Comparison of ENCODE assay signal across 33 cellular contexts in genomic region chr11:40337118-40337517, GRCh38.
A peak's percentile ranks its signal among the peaks of the same experiment; 100 is the strongest.
DNase-seq lines count a peak whose midpoint lies in the region; ATAC-seq, FAIRE-seq and TF ChIP-seq lines count a peak whose summit lies in the region.
"Had no signal": no experiment of that assay in that cellular context is flagged by ENCODE, and none has a peak within 500 bp of the region (broad histone marks: within the 10 kb centered on the region; RNA-seq: fewer than 3 reads in every experiment).

No MANE protein-coding gene starts in this region.

- H2AFZ ChIP-seq in GM23338, result 0 out of 2 replicates have a peak overlapping the region, but pooled peaks have one; percentile 20
- no peak overlapping the region for H2AFZ ChIP-seq in OCI-LY7 (ENCODE audit: low read length)

- BruUV-seq in OCI-LY7 (replicated peaks; lab: Mats Ljungman, UMichigan), result no TSS peak

- ATAC-seq in GM23338, result no peak
- ATAC-seq: activated CD8-positive, alpha-beta memory T cell treated with anti-CD3 and anti-CD28 coated beads, Interleukin-2, amount 10 ng/mL, durations not matched to agents 7 days and 5 days; GM12878; K562; left ventricle myocardium superior; naive thymus-derived CD4-positive, alpha-beta T cell; stimulated activated naive CD8-positive, alpha-beta T cell treated with anti-CD3 and anti-CD28 coated beads, Interleukin-15, amount 100 ng/mL, for 72 hours had no signal

- POLR2A ChIA-PET in OCI-LY7 (lab: Charles Lee), result interaction anchor here (0.6 kb wide), 3 partner anchors 23 to 1956 kb away, joined by 3 to 5 read pairs (median 3); no protein-coding TSS in a partner anchor

- H3K27ac ChIP-seq in GM23338 (ENCODE audit: low read depth), result no peak overlapping the region
- H3K27ac ChIP-seq in brain microvascular endothelial cell, result no peak overlapping the region
- H3K27ac ChIP-seq in OCI-LY7 (ENCODE audit: low read depth, low read length, poor library complexity, severe bottlenecking), result no peak overlapping the region
- H3K27ac ChIP-seq: dorsolateral prefrontal cortex, skin epidermis, uterus had no signal

- H3K9me2 ChIP-seq in GM23338 (ENCODE audit: insufficient read depth) (no peaks in the 10 kb centered on the region), OCI-LY7 (ENCODE audit: insufficient read depth, low read length) (no peaks in the 10 kb centered on the region)

- H3K36me3 Mint-ChIP-seq in GM23338 (ENCODE audit: low read depth) (no peaks in the 10 kb centered on the region), neural crest cell (ENCODE audit: low read depth) (no peaks in the 10 kb centered on the region)
- H3K36me3 Mint-ChIP-seq: activated CD8-positive, alpha-beta memory T cell treated with anti-CD3 and anti-CD28 coated beads, Interleukin-2, amount 10 ng/mL, durations not matched to agents 7 days and 5 days; activated naive CD4-positive, alpha-beta T cell treated with anti-CD3 and anti-CD28 coated beads, Interleukin-2, amount 10 ng/mL, durations not matched to agents 7 days and 5 days; naive thymus-derived CD4-positive, alpha-beta T cell had no signal

- no peak overlapping the region for H3K4me3 Mint-ChIP-seq in GM23338
- no peak overlapping the region for H3K4me3 Mint-ChIP-seq in neural crest cell
- H3K4me3 Mint-ChIP-seq: activated CD4-positive, alpha-beta T cell treated with anti-CD3 and anti-CD28 coated beads, Interleukin-2, amount 10 ng/mL, durations not matched to agents 7 days and 5 days; activated CD8-positive, alpha-beta memory T cell treated with anti-CD3 and anti-CD28 coated beads, Interleukin-2, amount 10 ng/mL, durations not matched to agents 7 days and 5 days; activated naive CD4-positive, alpha-beta T cell treated with anti-CD3 and anti-CD28 coated beads, Interleukin-2, amount 10 ng/mL, durations not matched to agents 7 days and 5 days; activated T-helper 1 cell treated with anti-CD3 and anti-CD28 coated beads, Interleukin-12 subunit alpha, Interleukin-12 subunit beta, Interleukin-2, Interleukin-4 antibody, amounts not matched to agents 30 ng/mL and 10 ng/mL and 1 ng/mL, durations not matched to agents 14 hours and 24 hours and 36 hours; central memory CD8-positive, alpha-beta T cell; naive thymus-derived CD4-positive, alpha-beta T cell; stimulated activated naive CD8-positive, alpha-beta T cell treated with anti-CD3 and anti-CD28 coated beads, Interleukin-15, amount 100 ng/mL, for 72 hours had no signal

- CTCF ChIA-PET in OCI-LY7 (lab: Charles Lee; ENCODE audit: unreplicated experiment), result no interaction called here

- H3F3A ChIP-seq in GM23338 (replicated peaks; ENCODE audit: low read depth), result no peaks in the 10 kb centered on the region

- H3K79me2 ChIP-seq in GM23338 (replicated peaks; ENCODE audit: insufficient read depth), result no peaks in the 10 kb centered on the region
- no peaks in the 10 kb centered on the region for H3K79me2 ChIP-seq in OCI-LY7 (ENCODE audit: insufficient read depth, low read depth, low read length)

- no peak overlapping the region for H3K27ac Mint-ChIP-seq in GM23338
- H3K27ac Mint-ChIP-seq in neural crest cell (ENCODE audit: unreplicated experiment), result peak overlapping the region; percentile 54
- H3K27ac Mint-ChIP-seq: activated CD4-positive, alpha-beta T cell treated with anti-CD3 and anti-CD28 coated beads, Interleukin-2, amount 10 ng/mL, durations not matched to agents 7 days and 5 days; activated CD8-positive, alpha-beta memory T cell treated with anti-CD3 and anti-CD28 coated beads, Interleukin-2, amount 10 ng/mL, durations not matched to agents 7 days and 5 days; activated naive CD4-positive, alpha-beta T cell treated with anti-CD3 and anti-CD28 coated beads, Interleukin-2, amount 10 ng/mL, durations not matched to agents 7 days and 5 days; activated T-helper 1 cell treated with anti-CD3 and anti-CD28 coated beads, Interleukin-12 subunit alpha, Interleukin-12 subunit beta, Interleukin-2, Interleukin-4 antibody, amounts not matched to agents 30 ng/mL and 10 ng/mL and 1 ng/mL, durations not matched to agents 14 hours and 24 hours and 36 hours; naive thymus-derived CD4-positive, alpha-beta T cell; stimulated activated naive CD8-positive, alpha-beta T cell treated with anti-CD3 and anti-CD28 coated beads, Interleukin-15, amount 100 ng/mL, for 72 hours had no signal

- H3K9me3 Mint-ChIP-seq in GM23338, result no peaks in the 10 kb centered on the region
- peaks cover 4% of the 10 kb centered on the region for H3K9me3 Mint-ChIP-seq in neural crest cell

- H3K9me3 ChIP-seq in OCI-LY7 (ENCODE audit: low read length), result no peaks in the 10 kb centered on the region
- H3K9me3 ChIP-seq: uterus had no signal

- H3K4me2 ChIP-seq in GM23338 (no peak overlapping the region), OCI-LY7 (ENCODE audit: low read length) (no peak overlapping the region)

- H3K4me1 Mint-ChIP-seq in GM23338 (peaks cover 6% of the 10 kb centered on the region; the same call in 2 of the 3 replicates), neural crest cell (no peaks in the 10 kb centered on the region)
- H3K4me1 Mint-ChIP-seq: activated CD4-positive, alpha-beta T cell treated with anti-CD3 and anti-CD28 coated beads, Interleukin-2, amount 10 ng/mL, durations not matched to agents 7 days and 5 days; activated CD8-positive, alpha-beta memory T cell treated with anti-CD3 and anti-CD28 coated beads, Interleukin-2, amount 10 ng/mL, durations not matched to agents 7 days and 5 days; activated naive CD4-positive, alpha-beta T cell treated with anti-CD3 and anti-CD28 coated beads, Interleukin-2, amount 10 ng/mL, durations not matched to agents 7 days and 5 days; central memory CD8-positive, alpha-beta T cell; naive thymus-derived CD4-positive, alpha-beta T cell; stimulated activated naive CD8-positive, alpha-beta T cell treated with anti-CD3 and anti-CD28 coated beads, Interleukin-15, amount 100 ng/mL, for 72 hours had no signal

- TF ChIP-seq CTCF in GM23338 (conservative IDR thresholded peaks at IDR 0.05; ENCODE audit: low read depth in 2 of 2), result no peak
- TF ChIP-seq CTCF in brain microvascular endothelial cell (IDR thresholded peaks at IDR 0.05; ENCODE audit: low read depth, low read length, missing control alignments), result no peak
- no peak for TF ChIP-seq CTCF in neural crest cell (conservative IDR thresholded peaks at IDR 0.05)
- TF ChIP-seq CTCF in OCI-LY7 (conservative IDR thresholded peaks at IDR 0.05; ENCODE audit: low read length), result no peak

- no peaks in the 10 kb centered on the region for H3K36me3 ChIP-seq in GM23338 (ENCODE audit: insufficient read depth)
- H3K36me3 ChIP-seq in brain microvascular endothelial cell (replicated peaks), result no peaks in the 10 kb centered on the region
- no peaks in the 10 kb centered on the region for H3K36me3 ChIP-seq in OCI-LY7 (ENCODE audit: insufficient read depth, low read length)
- H3K36me3 ChIP-seq: uterus had no signal

- no peaks in the 10 kb centered on the region for H3K27me3 ChIP-seq in GM23338 (ENCODE audit: insufficient read depth)
- H3K27me3 ChIP-seq in brain microvascular endothelial cell (replicated peaks), result no peaks in the 10 kb centered on the region
- H3K27me3 ChIP-seq: dorsolateral prefrontal cortex, uterus had no signal

- H4K20me1 ChIP-seq in GM23338 (replicated peaks; ENCODE audit: insufficient read depth) (no peaks in the 10 kb centered on the region), OCI-LY7 (ENCODE audit: insufficient read depth, low read length) (no peaks in the 10 kb centered on the region)

- H3K4me1 ChIP-seq in GM23338 (ENCODE audit: insufficient read depth) (no peaks in the 10 kb centered on the region), OCI-LY7 (ENCODE audit: insufficient read depth, low read length, poor library complexity, severe bottlenecking) (no peaks in the 10 kb centered on the region)
- H3K4me1 ChIP-seq: uterus had no signal

- intact Hi-C loops in OCI-LY7 (cut with micrococcal nuclease; ENCODE audit: unreplicated experiment), result no loop called here

- FAIRE-seq in RCC 7860 (lab: Jason Lieb, UNC), result no peak
- FAIRE-seq: GM12878, H1, K562 had no signal

- H3K4me3 ChIP-seq in GM23338 (no peak overlapping the region), brain microvascular endothelial cell (ENCODE audit: low read depth, low read length) (no peak overlapping the region), OCI-LY7 (ENCODE audit: low read depth, low read length, poor library complexity, severe bottlenecking) (no peak overlapping the region)
- H3K4me3 ChIP-seq: dorsolateral prefrontal cortex, GM12878, K562, skin epidermis, uterus had no signal

- in situ Hi-C loops in brain microvascular endothelial cell (cut with HindIII; ENCODE audit: low pct_ligation_motif_present, low sequenced_read_pairs), result no loop called here

- DNase-seq in GM23338 (ENCODE audit: low spot score) (no peak), RPMI7951 (ENCODE audit: low read depth) (peak; percentile 23), brain microvascular endothelial cell (peak; percentile 7), neural crest cell (ENCODE audit: low read depth, low spot score) (no peak), RCC 7860 (ENCODE audit: low spot score) (no peak), OCI-LY7 (ENCODE audit: low spot score) (no peak), NAMALWA (ENCODE audit: low spot score) (no peak)
- no peak for DNase-seq in activated effector memory CD4-positive, alpha-beta T cell treated with Interleukin-2 at 50 U/mL for 16 hours
- DNase-seq: activated CD4-positive, alpha-beta T cell treated with anti-CD3 and anti-CD28 coated beads, Interleukin-2, amount 10 ng/mL, durations not matched to agents 7 days and 5 days; activated CD8-positive, alpha-beta memory T cell treated with anti-CD3 and anti-CD28 coated beads, Interleukin-2, amount 10 ng/mL, durations not matched to agents 7 days and 5 days; activated naive CD4-positive, alpha-beta T cell treated with anti-CD3 and anti-CD28 coated beads, Interleukin-2, amount 10 ng/mL, durations not matched to agents 7 days and 5 days; C1 segment of cervical spinal cord; DND-41; dorsolateral prefrontal cortex; islet precursor cell; left ventricle myocardium superior; midbrain; naive thymus-derived CD4-positive, alpha-beta T cell; NCI-H2081; NCI-H774; nucleus accumbens; Right ventricle myocardium superior; stimulated activated CD8-positive, alpha-beta memory T cell treated with anti-CD3 and anti-CD28 coated beads, Interleukin-4, amount 100 ng/mL, for 48 hours; stimulated activated naive CD8-positive, alpha-beta T cell treated with anti-CD3 and anti-CD28 coated beads, Interleukin-15, amount 100 ng/mL, for 72 hours; SW 1271; T1000; uterus had no signal

- peaks cover 6% of the 10 kb centered on the region for H3K27me3 Mint-ChIP-seq in GM23338 (ENCODE audit: insufficient read depth, low read depth, poor library complexity)
- no peaks in the 10 kb centered on the region for H3K27me3 Mint-ChIP-seq in neural crest cell (ENCODE audit: low read depth)
- H3K27me3 Mint-ChIP-seq: activated CD4-positive, alpha-beta T cell treated with anti-CD3 and anti-CD28 coated beads, Interleukin-2, amount 10 ng/mL, durations not matched to agents 7 days and 5 days; activated CD8-positive, alpha-beta memory T cell treated with anti-CD3 and anti-CD28 coated beads, Interleukin-2, amount 10 ng/mL, durations not matched to agents 7 days and 5 days; activated naive CD4-positive, alpha-beta T cell treated with anti-CD3 and anti-CD28 coated beads, Interleukin-2, amount 10 ng/mL, durations not matched to agents 7 days and 5 days; central memory CD8-positive, alpha-beta T cell; naive thymus-derived CD4-positive, alpha-beta T cell; stimulated activated naive CD8-positive, alpha-beta T cell treated with anti-CD3 and anti-CD28 coated beads, Interleukin-15, amount 100 ng/mL, for 72 hours had no signal

Comparison
In these comparisons a context has a peak if more than half of its experiments do, and no peak if none do; other contexts are left out.
1. DNase-seq: peak in RPMI7951 (single experiment) and brain microvascular endothelial cell (single experiment); none in GM23338 (single experiment), neural crest cell (single experiment), RCC 7860 (single experiment), OCI-LY7 (single experiment), activated effector memory CD4-positive, alpha-beta T cell treated with Interleukin-2 at 50 U/mL for 16 hours (single experiment) and NAMALWA (single experiment).